In genomic region chr11:60193687-60194433, GRCh38 we compare ENCODE assay signal across 2 cellular contexts.
TF ChIP-seq lines count a peak whose summit lies in the region.

No MANE protein-coding gene starts in this region.

TF ChIP-seq in A549, 52 proteins besides CTCF, POLR2A, EP300 and RAD21:
- TF ChIP-seq SMC3 (IDR thresholded peaks at IDR 0.05): peak; percentile 49; the same call in 2 of the 3 replicates
- no peak for TF ChIP-seq JUN (IDR thresholded peaks at IDR 0.05)

TF ChIP-seq in H1, 55 proteins besides CTCF, POLR2A, EP300 and RAD21:
- TF ChIP-seq KDM1A (IDR thresholded peaks at IDR 0.05; ENCODE audit: borderline replicate concordance, low read length) (no peak), ATF3 (IDR thresholded peaks at IDR 0.05; ENCODE audit: insufficient read depth, low read depth, low read length) (no peak), SRF (IDR thresholded peaks at IDR 0.05; ENCODE audit: low read depth, low read length) (no peak), KDM4A (IDR thresholded peaks at IDR 0.05; ENCODE audit: low read depth, low read length, severe bottlenecking) (no peak), NANOG (IDR thresholded peaks at IDR 0.05; ENCODE audit: insufficient read depth, low read depth, low read length, poor library complexity, severe bottlenecking) (no peak), CREB1 (IDR thresholded peaks at IDR 0.05) (no peak)
